ENCODE assay signal across 8 cellular contexts in genomic region chr7:127393370-127394058, GRCh38. TPM values are rescaled to one million over a fixed set of nuclear protein-coding genes. Genes with fewer than 3 reads are reported as not detected.
DNase-seq lines count a peak whose midpoint lies in the region; ATAC-seq and TF ChIP-seq lines count a peak whose summit lies in the region.

No MANE protein-coding gene starts in this region.

- H3K9me3 ChIP-seq in Peyer's patch (no peaks in the 10 kb centered on the region), endodermal cell (ENCODE audit: control insufficient read depth, low read length) (no peaks in the 10 kb centered on the region)

- H3K4me3 Mint-ChIP-seq in activated T-cell treated with anti-CD3 and anti-CD28 coated beads, Interleukin-2, amount 50 U/mL, for 24 hours = peak overlapping the region; percentile 83
- peak overlapping the region; percentile 83 for H3K4me3 Mint-ChIP-seq in endodermal cell
- H3K4me3 Mint-ChIP-seq in natural killer cell = peak overlapping the region; percentile 89

- ATAC-seq in natural killer cell (no peak), HG03520 (IDR thresholded peaks at IDR 0.05; ENCODE audit: unreplicated experiment) (no peak)

- no peak for DNase-seq in activated T-cell treated with anti-CD3 and anti-CD28 coated beads, Interleukin-2, amount 50 U/mL, for 24 hours
- no peak for DNase-seq in activated T-cell treated with anti-CD3 and anti-CD28 coated beads, Interleukin-2, amount 50 U/mL, for 1 hour
- no peak for DNase-seq in Peyer's patch
- peak; percentile 59 for DNase-seq in endodermal cell
- no peak for DNase-seq in natural killer cell
- DNase-seq in activated CD8-positive, alpha-beta memory T cell treated with anti-CD3 and anti-CD28 coated beads, Interleukin-2, amount 50 U/mL, for 4 hours = no peak
- DNase-seq in effector CD4-positive, alpha-beta T cell = no peak

- no peaks in the 10 kb centered on the region for H3K27me3 ChIP-seq in Peyer's patch
- H3K27me3 ChIP-seq in endodermal cell (ENCODE audit: control insufficient read depth, insufficient read depth, low read length, poor library complexity, severe bottlenecking) = peaks cover 27% of the 10 kb centered on the region

- H3K36me3 ChIP-seq in Peyer's patch (peaks cover 0 to 9% (median 0%) of the 10 kb centered on the region in 3 donors), endodermal cell (ENCODE audit: control insufficient read depth, insufficient read depth, low read length) (peaks cover 18% of the 10 kb centered on the region)

- TF ChIP-seq POLR2A in Peyer's patch (IDR thresholded peaks at IDR 0.05) = no peak

- H3K9me3 Mint-ChIP-seq in activated T-cell treated with anti-CD3 and anti-CD28 coated beads, Interleukin-2, amount 50 U/mL, for 24 hours = peaks cover 12% of the 10 kb centered on the region
- H3K9me3 Mint-ChIP-seq in endodermal cell (peaks cover 3% of the 10 kb centered on the region), natural killer cell (no peaks in the 10 kb centered on the region)

- H3K4me1 Mint-ChIP-seq in activated T-cell treated with anti-CD3 and anti-CD28 coated beads, Interleukin-2, amount 50 U/mL, for 24 hours (ENCODE audit: low read depth) = peaks cover 61% of the 10 kb centered on the region
- H3K4me1 Mint-ChIP-seq in endodermal cell (peaks cover 13% of the 10 kb centered on the region), natural killer cell (peaks cover 35 to 49% of the 10 kb centered on the region in 2 donors)

- H3K27me3 Mint-ChIP-seq in activated T-cell treated with anti-CD3 and anti-CD28 coated beads, Interleukin-2, amount 50 U/mL, for 24 hours = peaks cover 4% of the 10 kb centered on the region
- peaks cover 39% of the 10 kb centered on the region for H3K27me3 Mint-ChIP-seq in endodermal cell (ENCODE audit: insufficient read depth)
- H3K27me3 Mint-ChIP-seq in natural killer cell (ENCODE audit: low read depth in 2 of 2) = no peaks in the 10 kb centered on the region

- intact Hi-C loops in natural killer cell (cut with micrococcal nuclease) = loop anchor here (2.0 to 5.0 kb wide), 2 partner anchors 53 to 194 kb away; partner anchors contain the start of genes ARF5 and GCC1

- peak overlapping the region; percentile 95 for H3K27ac Mint-ChIP-seq in activated T-cell treated with anti-CD3 and anti-CD28 coated beads, Interleukin-2, amount 50 U/mL, for 24 hours
- H3K27ac Mint-ChIP-seq in endodermal cell (peak overlapping the region; percentile 52), natural killer cell (peak overlapping the region; percentile 96 to 97)

- H3K4me1 ChIP-seq in Peyer's patch (peaks cover 0 to 23% (median 5%) of the 10 kb centered on the region in 4 donors), endodermal cell (ENCODE audit: control insufficient read depth, insufficient read depth, low read length) (no peaks in the 10 kb centered on the region)

- TF ChIP-seq CTCF in Peyer's patch (IDR thresholded peaks at IDR 0.05) = no peak
- TF ChIP-seq CTCF in endodermal cell (conservative IDR thresholded peaks at IDR 0.05) = no peak
- no peak for TF ChIP-seq CTCF in natural killer cell (IDR thresholded peaks at IDR 0.05)

- 8 to 12% methylated on average over 14 to 28 of the region's 28 CpGs for WGBS in endodermal cell (ENCODE audit: insufficient coverage in 1 of 2, insufficient read length in 1 of 2), 2 experiments

- peaks cover 33% of the 10 kb centered on the region for H3K36me3 Mint-ChIP-seq in activated T-cell treated with anti-CD3 and anti-CD28 coated beads, Interleukin-2, amount 50 U/mL, for 24 hours (ENCODE audit: low read depth)
- peaks cover 15% of the 10 kb centered on the region for H3K36me3 Mint-ChIP-seq in endodermal cell (ENCODE audit: low read depth)
- peaks cover 14% of the 10 kb centered on the region for H3K36me3 Mint-ChIP-seq in natural killer cell

- H3K4me3 ChIP-seq in Peyer's patch (peak overlapping the region; percentile 66 to 92 (median 81)), endodermal cell (ENCODE audit: low read length) (peak overlapping the region; percentile 94)

- peak overlapping the region; percentile 32 for H3K9ac ChIP-seq in endodermal cell (ENCODE audit: extremely low read depth, low read length, poor library complexity, severe bottlenecking)

- H3K27ac ChIP-seq in Peyer's patch (peak overlapping the region; percentile 93 to 95 (median 94)), endodermal cell (ENCODE audit: low read depth, low read length) (no peak overlapping the region)

RNA-seq across cellular contexts. Expression of gene ZNF800, which starts 1.0 kb away (rescaled TPM):
- total RNA-seq in Peyer's patch = 10 to 100 TPM; 25.9 to 48.1 (median 30.9) TPM
- total RNA-seq in endodermal cell = 10 to 100 TPM; 13.8 to 16.8 TPM
- polyA plus RNA-seq in endodermal cell (2013, experiment 1 of 2) = 13.6 TPM
- 14.0 TPM for polyA plus RNA-seq in endodermal cell (2013, experiment 2 of 2)
- total RNA-seq in natural killer cell = 100 to 1,000 TPM in 2 of 3 donors, 10 to 100 TPM in 1; 93.3 to 107 (median 101) TPM
